19 cellular contexts compared by ENCODE assay signal in genomic region chr14:77204907-77205306, GRCh38. TPM values are rescaled to one million over a fixed set of nuclear protein-coding genes. Genes with fewer than 3 reads are reported as not detected.
"Had no signal": no experiment of that assay in that cellular context is flagged by ENCODE, and none has a peak within 500 bp of the region (broad histone marks: within the 10 kb centered on the region; RNA-seq: fewer than 3 reads in every experiment).

No MANE protein-coding gene starts in this region.

- H3K9me3 Mint-ChIP-seq: nephron had no signal

- H3K4me3 ChIP-seq: coronary artery, esophagus muscularis mucosa, lung, psoas muscle, thyroid gland, upper lobe of right lung, vagina had no signal

- H3K9me3 ChIP-seq: esophagus muscularis mucosa, psoas muscle, thyroid gland, upper lobe of right lung, vagina had no signal

- H3K36me3 ChIP-seq: esophagus muscularis mucosa, thyroid gland, upper lobe of right lung, vagina had no signal

- H3K27ac Mint-ChIP-seq: nephron had no signal

- DNase-seq: effector CD4-positive, alpha-beta T cell; foreskin fibroblast; left colon; left ventricle myocardium superior; mesendoderm; naive B cell; psoas muscle; stimulated activated CD4-positive, alpha-beta T cell treated with anti-CD3 and anti-CD28 coated beads, Interleukin-2, amount 100 ng/mL, for 24 hours; stimulated activated naive CD4-positive, alpha-beta T cell; thyroid gland; upper lobe of right lung had no signal

- H3K36me3 Mint-ChIP-seq: naive B cell had no signal

- H3K4me1 Mint-ChIP-seq: naive B cell had no signal

- ATAC-seq: left ventricle myocardium superior, psoas muscle, sciatic nerve had no signal

- H3K27me3 ChIP-seq: thyroid gland, vagina had no signal

- H3K4me1 ChIP-seq: esophagus muscularis mucosa, psoas muscle, thyroid gland, upper lobe of right lung, vagina had no signal

- H3K4me3 Mint-ChIP-seq: naive B cell, nephron had no signal

- H3K9ac ChIP-seq: parathyroid adenoma had no signal

- H3K27ac ChIP-seq: coronary artery, epithelial cell of prostate, esophagus muscularis mucosa, parathyroid adenoma, psoas muscle, thyroid gland, upper lobe of right lung, vagina had no signal

RNA-seq across cellular contexts. Expression of gene TMEM63C, which starts 23.3 kb away (rescaled TPM):
- total RNA-seq: sciatic nerve had no signal
